19 cellular contexts compared by ENCODE assay signal in the genomic region with DNA sequence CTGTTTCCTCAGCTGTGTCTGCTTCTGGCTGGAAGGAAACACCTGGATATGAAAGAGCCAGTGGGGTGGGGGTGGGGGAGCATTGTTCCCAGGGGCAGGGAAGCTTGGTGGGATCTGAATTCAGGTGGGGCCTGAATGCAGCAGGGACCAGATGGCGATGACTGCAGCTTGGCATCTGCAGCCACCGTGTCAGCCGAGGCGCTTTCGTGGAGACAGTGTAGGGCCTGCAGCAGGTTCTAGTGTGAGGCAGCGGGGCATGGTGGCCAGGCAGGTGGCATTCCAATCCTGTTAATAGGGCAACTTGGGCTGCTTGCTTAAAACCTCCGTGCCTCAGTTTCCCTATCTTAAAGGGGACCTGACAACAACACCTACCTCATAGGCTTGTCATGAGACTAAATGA. TPM values are rescaled to one million over a fixed set of nuclear protein-coding genes. Genes with fewer than 3 reads are reported as not detected.
DNase-seq lines count a peak whose midpoint lies in the region; ATAC-seq and TF ChIP-seq lines count a peak whose summit lies in the region.
"Had no signal": no experiment of that assay in that cellular context is flagged by ENCODE, and none has a peak within 500 bp of the region (broad histone marks: within the 10 kb centered on the region; RNA-seq: fewer than 3 reads in every experiment).

No MANE protein-coding gene starts in this region.

- H3K27me3 Mint-ChIP-seq in activated CD4-positive, alpha-beta T cell treated with anti-CD3 and anti-CD28 coated beads, Interleukin-2, amount 10 ng/mL, durations not matched to agents 24 days and 14 days: no peaks in the 10 kb centered on the region
- H3K27me3 Mint-ChIP-seq in activated CD4-positive, alpha-beta T cell treated with anti-CD3 and anti-CD28 coated beads for 36 hours: no peaks in the 10 kb centered on the region
- no peaks in the 10 kb centered on the region for H3K27me3 Mint-ChIP-seq in natural killer cell treated with Interleukin-12 subunit alpha and Interleukin-12 subunit beta and Interleukin-15 and Interleukin-18, amount 100 ng/mL, for 72 hours
- H3K27me3 Mint-ChIP-seq in natural killer cell (ENCODE audit: low read depth in 2 of 2) (peaks cover 0 to 3% of the 10 kb centered on the region in 2 donors), endodermal cell (ENCODE audit: insufficient read depth) (no peaks in the 10 kb centered on the region)

- peaks cover 12% of the 10 kb centered on the region for H3K36me3 Mint-ChIP-seq in activated CD4-positive, alpha-beta T cell treated with anti-CD3 and anti-CD28 coated beads, Interleukin-2, amount 10 ng/mL, durations not matched to agents 24 days and 14 days (ENCODE audit: low read depth)
- no peaks in the 10 kb centered on the region for H3K36me3 Mint-ChIP-seq in activated CD4-positive, alpha-beta T cell treated with anti-CD3 and anti-CD28 coated beads for 36 hours (ENCODE audit: low read depth)
- H3K36me3 Mint-ChIP-seq in natural killer cell treated with Interleukin-12 subunit alpha and Interleukin-12 subunit beta and Interleukin-15 and Interleukin-18, amount 100 ng/mL, for 72 hours: no peaks in the 10 kb centered on the region
- H3K36me3 Mint-ChIP-seq in natural killer cell (no peaks in the 10 kb centered on the region), endodermal cell (ENCODE audit: low read depth) (peaks cover 9% of the 10 kb centered on the region)

- H3K9me3 ChIP-seq in endodermal cell (ENCODE audit: control insufficient read depth, low read length) (no peaks in the 10 kb centered on the region), smooth muscle cell (replicated peaks; ENCODE audit: low read depth) (no peaks in the 10 kb centered on the region)

- peaks cover 58% of the 10 kb centered on the region for H3K4me1 Mint-ChIP-seq in activated CD4-positive, alpha-beta T cell treated with anti-CD3 and anti-CD28 coated beads, Interleukin-2, amount 10 ng/mL, durations not matched to agents 24 days and 14 days
- H3K4me1 Mint-ChIP-seq in activated CD4-positive, alpha-beta T cell treated with anti-CD3 and anti-CD28 coated beads for 36 hours: peaks cover 40% of the 10 kb centered on the region
- H3K4me1 Mint-ChIP-seq in natural killer cell treated with Interleukin-12 subunit alpha and Interleukin-12 subunit beta and Interleukin-15 and Interleukin-18, amount 100 ng/mL, for 72 hours (ENCODE audit: low read depth in 2 of 2): peaks cover 52 to 65% of the 10 kb centered on the region in 2 donors
- H3K4me1 Mint-ChIP-seq in natural killer cell (peaks cover 36 to 49% of the 10 kb centered on the region in 2 donors), endodermal cell (peaks cover 14% of the 10 kb centered on the region)

- CTCF ChIA-PET in activated CD4-positive, alpha-beta T cell treated with anti-CD3 and anti-CD28 coated beads for 36 hours (lab: Charles Lee): interaction anchor here (2.0 kb wide), 1 partner anchor 29 kb away, joined by 7 read pairs; no protein-coding TSS in a partner anchor

- no peaks in the 10 kb centered on the region for H3K9me3 Mint-ChIP-seq in activated CD4-positive, alpha-beta T cell treated with anti-CD3 and anti-CD28 coated beads, Interleukin-2, amount 10 ng/mL, durations not matched to agents 24 days and 14 days
- no peaks in the 10 kb centered on the region for H3K9me3 Mint-ChIP-seq in activated CD4-positive, alpha-beta T cell treated with anti-CD3 and anti-CD28 coated beads for 36 hours (ENCODE audit: low read depth)
- H3K9me3 Mint-ChIP-seq in natural killer cell treated with Interleukin-12 subunit alpha and Interleukin-12 subunit beta and Interleukin-15 and Interleukin-18, amount 100 ng/mL, for 72 hours: no peaks in the 10 kb centered on the region
- H3K9me3 Mint-ChIP-seq in natural killer cell (no peaks in the 10 kb centered on the region), endodermal cell (no peaks in the 10 kb centered on the region)
- H3K9me3 Mint-ChIP-seq: CD14-positive monocyte had no signal

- no peak overlapping the region for H3K4me2 ChIP-seq in smooth muscle cell

- H3K27me3 ChIP-seq in endodermal cell (ENCODE audit: control insufficient read depth, insufficient read depth, low read length, poor library complexity, severe bottlenecking) (no peaks in the 10 kb centered on the region), smooth muscle cell (ENCODE audit: low read depth) (peaks cover 15% of the 10 kb centered on the region)

- no peaks in the 10 kb centered on the region for H3K79me2 ChIP-seq in smooth muscle cell (ENCODE audit: low read depth)

- ATAC-seq in activated CD4-positive, alpha-beta T cell treated with anti-CD3 and anti-CD28 coated beads for 36 hours: no peak
- ATAC-seq in natural killer cell treated with Interleukin-12 subunit alpha and Interleukin-12 subunit beta and Interleukin-15 and Interleukin-18, amount 100 ng/mL, for 72 hours: no peak
- ATAC-seq in natural killer cell (no peak), HG03439 (IDR thresholded peaks at IDR 0.05; ENCODE audit: unreplicated experiment) (no peak)

- no peak overlapping the region for H2AFZ ChIP-seq in smooth muscle cell (ENCODE audit: low read depth)

- POLR2A ChIA-PET in activated CD4-positive, alpha-beta T cell treated with anti-CD3 and anti-CD28 coated beads for 36 hours (lab: Charles Lee): no interaction called here

- no peaks in the 10 kb centered on the region for H4K20me1 ChIP-seq in smooth muscle cell (ENCODE audit: low read depth)

- no peaks in the 10 kb centered on the region for H3K36me3 ChIP-seq in endodermal cell (ENCODE audit: control insufficient read depth, insufficient read depth, low read length)
- no peaks in the 10 kb centered on the region for H3K36me3 ChIP-seq in smooth muscle cell (ENCODE audit: low read depth)

- H3K27ac ChIP-seq in endodermal cell (ENCODE audit: low read depth, low read length) (no peak overlapping the region), smooth muscle cell (ENCODE audit: low read depth) (no peak overlapping the region)
- H3K27ac ChIP-seq: RWPE1 had no signal

- no peaks in the 10 kb centered on the region for H3K4me1 ChIP-seq in endodermal cell (ENCODE audit: control insufficient read depth, insufficient read depth, low read length)
- no peaks in the 10 kb centered on the region for H3K4me1 ChIP-seq in smooth muscle cell (ENCODE audit: low read depth)

- WGBS in endodermal cell (ENCODE audit: insufficient coverage in 1 of 2, insufficient read length in 1 of 2), 2 experiments: 94 to 100% methylated on average over 5 to 7 of the region's 7 CpGs
- WGBS in smooth muscle cell (ENCODE audit: low lambda C conversion rate): 94% methylated on average over 7 of the region's 7 CpGs

- no peak overlapping the region for H3K9ac ChIP-seq in endodermal cell (ENCODE audit: extremely low read depth, low read length, poor library complexity, severe bottlenecking)
- no peak overlapping the region for H3K9ac ChIP-seq in smooth muscle cell (ENCODE audit: low read depth)

- H3K27ac Mint-ChIP-seq in activated CD4-positive, alpha-beta T cell treated with anti-CD3 and anti-CD28 coated beads, Interleukin-2, amount 10 ng/mL, durations not matched to agents 24 days and 14 days: no peak overlapping the region
- H3K27ac Mint-ChIP-seq in activated CD4-positive, alpha-beta T cell treated with anti-CD3 and anti-CD28 coated beads for 36 hours: no peak overlapping the region
- H3K27ac Mint-ChIP-seq in natural killer cell treated with Interleukin-12 subunit alpha and Interleukin-12 subunit beta and Interleukin-15 and Interleukin-18, amount 100 ng/mL, for 72 hours: no peak overlapping the region
- H3K27ac Mint-ChIP-seq in natural killer cell (no peak overlapping the region), endodermal cell (no peak overlapping the region)

- no peak for TF ChIP-seq CTCF in natural killer cell (IDR thresholded peaks at IDR 0.05)
- no peak for TF ChIP-seq CTCF in endodermal cell (conservative IDR thresholded peaks at IDR 0.05)
- TF ChIP-seq CTCF in smooth muscle cell (IDR thresholded peaks at IDR 0.05; ENCODE audit: borderline replicate concordance, insufficient read depth, poor library complexity, severe bottlenecking): no peak

- H3K4me3 Mint-ChIP-seq in activated CD4-positive, alpha-beta T cell treated with anti-CD3 and anti-CD28 coated beads, Interleukin-2, amount 10 ng/mL, durations not matched to agents 24 days and 14 days: peak overlapping the region; percentile 95
- no peak overlapping the region for H3K4me3 Mint-ChIP-seq in activated CD4-positive, alpha-beta T cell treated with anti-CD3 and anti-CD28 coated beads for 36 hours
- H3K4me3 Mint-ChIP-seq in natural killer cell treated with Interleukin-12 subunit alpha and Interleukin-12 subunit beta and Interleukin-15 and Interleukin-18, amount 100 ng/mL, for 72 hours: peak overlapping the region; percentile 20
- no peak overlapping the region for H3K4me3 Mint-ChIP-seq in natural killer cell
- H3K4me3 Mint-ChIP-seq in endodermal cell: no peak overlapping the region

- H3K4me3 ChIP-seq in endodermal cell (ENCODE audit: low read length) (no peak overlapping the region), smooth muscle cell (no peak overlapping the region)

- H3F3A ChIP-seq in smooth muscle cell (ENCODE audit: low read depth): no peaks in the 10 kb centered on the region

- intact Hi-C loops in activated CD4-positive, alpha-beta T cell treated with anti-CD3 and anti-CD28 coated beads, Interleukin-2, amount 10 ng/mL, durations not matched to agents 24 days and 14 days (cut with micrococcal nuclease): no loop called here
- intact Hi-C loops in activated CD4-positive, alpha-beta T cell treated with anti-CD3 and anti-CD28 coated beads for 36 hours (cut with DNase I, micrococcal nuclease): no loop called here
- intact Hi-C loops in natural killer cell (cut with micrococcal nuclease): no loop called here

- no peak for DNase-seq in activated CD4-positive, alpha-beta T cell treated with anti-CD3 and anti-CD28 coated beads, Interleukin-2, amount 10 ng/mL, durations not matched to agents 24 days and 14 days
- no peak for DNase-seq in activated CD4-positive, alpha-beta T cell treated with anti-CD3 and anti-CD28 coated beads for 36 hours
- DNase-seq in natural killer cell treated with Interleukin-12 subunit alpha and Interleukin-12 subunit beta and Interleukin-15 and Interleukin-18, amount 100 ng/mL, for 72 hours (ENCODE audit: low spot score): no peak
- DNase-seq in natural killer cell: no peak
- DNase-seq in endodermal cell: peak; percentile 44
- no peak for DNase-seq in smooth muscle cell (lab: John Stamatoyannopoulos, UW; ENCODE audit: unreplicated experiment)
- DNase-seq in DMS153 (lab: John Stamatoyannopoulos, UW): no peak
- DNase-seq: COR-L47; KBM-7; NCI-H1092; NCI-H1694; NCI-H69; NK-92 treated with Interleukin-12 subunit alpha and Interleukin-12 subunit beta, amount 100 ng/mL, for 24 hours; OCI-M1 had no signal

RNA-seq across cellular contexts. Expression of gene PIK3R6, which starts 1.7 kb away (rescaled TPM):
- 3.7 and 4.5 TPM in 2 replicates for total RNA-seq in activated CD4-positive, alpha-beta T cell treated with anti-CD3 and anti-CD28 coated beads, Interleukin-2, amount 10 ng/mL, durations not matched to agents 24 days and 14 days
- 1 to 10 TPM in 1 of 2 experiments, under 1 TPM in 1; 0.96 to 1.8 TPM for total RNA-seq in activated CD4-positive, alpha-beta T cell treated with anti-CD3 and anti-CD28 coated beads for 36 hours
- total RNA-seq in natural killer cell treated with Interleukin-12 subunit alpha and Interleukin-12 subunit beta and Interleukin-15 and Interleukin-18, amount 100 ng/mL, for 72 hours: 1 to 10 TPM in 1 of 2 donors, under 1 TPM in 1; 0.81 to 6.2 TPM
- 1 to 10 TPM in 2 of 3 donors, under 1 TPM in 1; 0.84 to 6.3 (median 1.4) TPM for total RNA-seq in natural killer cell
- total RNA-seq in endodermal cell: 1 to 10 TPM; 2.1 to 2.5 TPM
- 0.25 TPM for polyA plus RNA-seq in endodermal cell (2013, experiment 1 of 2)
- polyA plus RNA-seq in endodermal cell (2013, experiment 2 of 2): 0.17 TPM
- not detected in 2 replicates for total RNA-seq in smooth muscle cell
- polyA plus RNA-seq in smooth muscle cell: not detected in 2 replicates
- total RNA-seq: A172, MCF 10A had no signal

Comparison
In these comparisons a context has a peak if more than half of its experiments do, and no peak if none do; other contexts are left out.
1. H3K4me3 Mint-ChIP-seq: peak in activated CD4-positive, alpha-beta T cell treated with anti-CD3 and anti-CD28 coated beads, Interleukin-2, amount 10 ng/mL, durations not matched to agents 24 days and 14 days (single experiment) and natural killer cell treated with Interleukin-12 subunit alpha and Interleukin-12 subunit beta and Interleukin-15 and Interleukin-18, amount 100 ng/mL, for 72 hours (single experiment); none in activated CD4-positive, alpha-beta T cell treated with anti-CD3 and anti-CD28 coated beads for 36 hours (single experiment), natural killer cell (single experiment) and endodermal cell (single experiment).